Comparison of ENCODE assay signal across 8 cellular contexts in genomic region chr19:42313096-42313839, GRCh38. TPM values are rescaled to one million over a fixed set of nuclear protein-coding genes. Genes with fewer than 3 reads are reported as not detected.
DNase-seq lines count a peak whose midpoint lies in the region; ATAC-seq and TF ChIP-seq lines count a peak whose summit lies in the region.

TSS of gene TMEM145 (plus strand) at chr19:42313309. CDS start at chr19:42313377, 68 bp downstream.

- peak within 1 kb of the TSS; percentile 81 for H3K4me3 Mint-ChIP-seq in activated CD4-positive, alpha-beta T cell treated with anti-CD3 and anti-CD28 coated beads, Interleukin-2, amount 10 ng/mL, durations not matched to agents 24 days and 14 days

- no peak for TF ChIP-seq CTCF in tibial artery (IDR thresholded peaks at IDR 0.05)

- H3K9me3 ChIP-seq in mesodermal cell (ENCODE audit: control insufficient read depth, low read length) (no peaks in the 10 kb centered on the region), tibial artery (no peaks in the 10 kb centered on the region)

- no peaks in the 10 kb centered on the region for H3K4me1 ChIP-seq in mesodermal cell (ENCODE audit: control insufficient read depth, insufficient read depth, low read length, poor library complexity, severe bottlenecking)
- peaks cover 0 to 20% (median 9%) of the 10 kb centered on the region in 4 donors for H3K4me1 ChIP-seq in tibial artery

- intact Hi-C loops in activated CD4-positive, alpha-beta T cell treated with anti-CD3 and anti-CD28 coated beads, Interleukin-2, amount 10 ng/mL, durations not matched to agents 24 days and 14 days (cut with micrococcal nuclease) = no loop called here
- intact Hi-C loops in tibial artery (cut with DNase I; ENCODE audit: low total_unique reads) = no loop called here

- no peaks in the 10 kb centered on the region for H3K9me3 Mint-ChIP-seq in activated CD4-positive, alpha-beta T cell treated with anti-CD3 and anti-CD28 coated beads, Interleukin-2, amount 10 ng/mL, durations not matched to agents 24 days and 14 days

- peaks cover 42% of the 10 kb centered on the region for H3K27me3 Mint-ChIP-seq in activated CD4-positive, alpha-beta T cell treated with anti-CD3 and anti-CD28 coated beads, Interleukin-2, amount 10 ng/mL, durations not matched to agents 24 days and 14 days

- H3K36me3 Mint-ChIP-seq in activated CD4-positive, alpha-beta T cell treated with anti-CD3 and anti-CD28 coated beads, Interleukin-2, amount 10 ng/mL, durations not matched to agents 24 days and 14 days (ENCODE audit: low read depth) = no peaks in the 10 kb centered on the region

- H3K27ac ChIP-seq in mesodermal cell (ENCODE audit: low read depth, low read length, severe bottlenecking) = no peak within 1 kb of the TSS
- H3K27ac ChIP-seq in tibial artery = no peak within 1 kb of the TSS

- H3K4me1 Mint-ChIP-seq in activated CD4-positive, alpha-beta T cell treated with anti-CD3 and anti-CD28 coated beads, Interleukin-2, amount 10 ng/mL, durations not matched to agents 24 days and 14 days = peaks cover 18% of the 10 kb centered on the region

- no peaks in the 10 kb centered on the region for H3K36me3 ChIP-seq in mesodermal cell (ENCODE audit: control insufficient read depth, insufficient read depth, low read length)
- H3K36me3 ChIP-seq in tibial artery = no peaks in the 10 kb centered on the region

- 2% methylated on average over 51 to 63 of the region's 67 CpGs for WGBS in mesodermal cell (ENCODE audit: insufficient coverage in 2 of 2), 2 experiments

- ATAC-seq in GM21367 (IDR thresholded peaks at IDR 0.05; ENCODE audit: unreplicated experiment) = no peak

- H3K27ac Mint-ChIP-seq in activated CD4-positive, alpha-beta T cell treated with anti-CD3 and anti-CD28 coated beads, Interleukin-2, amount 10 ng/mL, durations not matched to agents 24 days and 14 days = no peak within 1 kb of the TSS

- H3K27me3 ChIP-seq in tibial artery = peaks cover 0 to 78% of the 10 kb centered on the region in 2 donors

- peak within 1 kb of the TSS; percentile 47 for H3K4me3 ChIP-seq in mesodermal cell (ENCODE audit: extremely low read depth, insufficient read depth, low read length, poor library complexity, severe bottlenecking)
- H3K4me3 ChIP-seq in tibial artery = peak within 1 kb of the TSS; percentile 14 to 43

- peak; percentile 82 for DNase-seq in activated CD4-positive, alpha-beta T cell treated with anti-CD3 and anti-CD28 coated beads, Interleukin-2, amount 10 ng/mL, durations not matched to agents 24 days and 14 days
- no peak for DNase-seq in activated CD4-positive, alpha-beta T cell treated with anti-CD3 and anti-CD28 coated beads, Interleukin-2, amount 50 U/mL, for 4 hours
- peak; percentile 62 for DNase-seq in NCI-H1105 treated with DMSO at 0.1 percent for 48 hours (lab: John Stamatoyannopoulos, UW)
- DNase-seq in activated CD4-positive, alpha-beta T cell treated with anti-CD3 and anti-CD28 coated beads, Interleukin-2, amount 50 U/mL, for 1 hour = peak; percentile 31
- peak; percentile 74 for DNase-seq in epidermal melanocyte (ENCODE audit: insufficient read length, low spot score)
- no peak for DNase-seq in tibial artery

RNA-seq across cellular contexts. Expression of gene TMEM145, which starts in this region (rescaled TPM):
- total RNA-seq in activated CD4-positive, alpha-beta T cell treated with anti-CD3 and anti-CD28 coated beads, Interleukin-2, amount 10 ng/mL, durations not matched to agents 24 days and 14 days = 0.78 and 0.82 TPM in 2 replicates
- polyA plus RNA-seq in mesodermal cell (2013, experiment 1 of 2) = 0.33 TPM
- 0.25 TPM for polyA plus RNA-seq in mesodermal cell (2013, experiment 2 of 2)

Comparison
In these comparisons a context has a peak if more than half of its experiments do, and no peak if none do; other contexts are left out.
1. DNase-seq: peak in NCI-H1105 treated with DMSO at 0.1 percent for 48 hours (single experiment), activated CD4-positive, alpha-beta T cell treated with anti-CD3 and anti-CD28 coated beads, Interleukin-2, amount 50 U/mL, for 1 hour (single experiment) and epidermal melanocyte (single experiment); none in activated CD4-positive, alpha-beta T cell treated with anti-CD3 and anti-CD28 coated beads, Interleukin-2, amount 50 U/mL, for 4 hours (0 of 2) and tibial artery (0 of 2).
2. Peak in DNase-seq in activated CD4-positive, alpha-beta T cell treated with anti-CD3 and anti-CD28 coated beads, Interleukin-2, amount 10 ng/mL, durations not matched to agents 24 days and 14 days; RNA of the gene not detected or under 1 TPM.